Comparison of ENCODE assay signal across 8 cellular contexts in genomic region chr6:145929037-145929633, GRCh38. TPM values are rescaled to one million over a fixed set of nuclear protein-coding genes. Genes with fewer than 3 reads are reported as not detected.
A peak's percentile ranks its signal among the peaks of the same experiment; 100 is the strongest.
DNase-seq lines count a peak whose midpoint lies in the region; ATAC-seq and TF ChIP-seq lines count a peak whose summit lies in the region.

No MANE protein-coding gene starts in this region.

- no TSS peak for BruUV-seq in IMR-90 (replicated peaks; lab: Mats Ljungman, UMichigan)

- in situ Hi-C loops in IMR-90 (cut with MboI; ENCODE audit: low sequenced_read_pairs), result no loop called here

- no peak overlapping the region for H4K91ac ChIP-seq in IMR-90 (ENCODE audit: insufficient read depth, low read depth, low read length)

- H2BK15ac ChIP-seq in IMR-90 (ENCODE audit: low read depth, low read length), result no peak overlapping the region

- H2AK5ac ChIP-seq in IMR-90 (ENCODE audit: low read depth, low read length), result no peak overlapping the region

- no peak overlapping the region for H4K8ac ChIP-seq in IMR-90 (ENCODE audit: low read depth in 2 of 2, low read length in 2 of 2)

- H3K9ac ChIP-seq in IMR-90 (ENCODE audit: low read depth, low read length), result no peak overlapping the region
- H3K9ac ChIP-seq in SK-N-MC (ENCODE audit: insufficient read length), result no peak overlapping the region

- no peak overlapping the region for H3K23ac ChIP-seq in IMR-90 (ENCODE audit: low read depth, low read length)

- H3K79me1 ChIP-seq in IMR-90 (ENCODE audit: low read depth in 1 of 2, low read length in 2 of 2), result no peaks in the 10 kb centered on the region

- WGBS in IMR-90 (ENCODE audit: extremely low coverage in 2 of 2, insufficient read length in 1 of 2), 2 experiments, result no CpG with 5 or more reads among the region's 4 CpGs

- POLR2A ChIA-PET in IMR-90 (lab: Charles Lee; ENCODE audit: unreplicated experiment), result no interaction called here

- H4K5ac ChIP-seq in IMR-90 (ENCODE audit: low read depth, low read length), result no peak overlapping the region

- no peak overlapping the region for H3K56ac ChIP-seq in IMR-90 (ENCODE audit: extremely low read depth, insufficient read depth, low read length)

- H2BK5ac ChIP-seq in IMR-90 (ENCODE audit: low read depth, low read length, poor library complexity, severe bottlenecking), result no peak overlapping the region

- no peak overlapping the region for H2BK120ac ChIP-seq in IMR-90 (ENCODE audit: low read depth, low read length)

- ATAC-seq in IMR-90 (ENCODE audit: low read depth), result peak; percentile 21; the same call in 1 of the 2 replicates
- ATAC-seq in HG03571 (IDR thresholded peaks at IDR 0.05; ENCODE audit: unreplicated experiment), result no peak
- ATAC-seq in HG03342 (IDR thresholded peaks at IDR 0.05; ENCODE audit: unreplicated experiment), result no peak

- no peaks in the 10 kb centered on the region for H3K9me1 ChIP-seq in IMR-90 (ENCODE audit: insufficient read depth, low read length)

- H3K18ac ChIP-seq in IMR-90 (ENCODE audit: low read depth, low read length), result no peak overlapping the region

- no peak overlapping the region for H3K27ac ChIP-seq in IMR-90 (ENCODE audit: insufficient read depth, low read length)
- H3K27ac ChIP-seq in SK-N-MC, result no peak overlapping the region

- CTCF ChIA-PET in IMR-90 (lab: Yijun Ruan, JAX), result interaction anchor here (0.6 to 1.7 kb wide), 9 partner anchors 17 to 1294 kb away, joined by 3 to 8 read pairs (median 4); no protein-coding TSS in a partner anchor

- TF ChIP-seq CTCF in IMR-90 (conservative IDR thresholded peaks at IDR 0.05; ENCODE audit: low read depth, low read length) (peak; percentile 64), fibroblast of the aortic adventitia (IDR thresholded peaks at IDR 0.05; ENCODE audit: insufficient read depth, low read length) (peak; percentile 55), retinal pigment epithelial cell (conservative IDR thresholded peaks at IDR 0.05; ENCODE audit: low read depth, low read length) (peak; percentile 63)

- no peak overlapping the region for H3K4ac ChIP-seq in IMR-90 (ENCODE audit: low read depth, low read length)

- H3K9me3 ChIP-seq in IMR-90 (ENCODE audit: control insufficient read depth, insufficient read depth, low read length) (no peaks in the 10 kb centered on the region), SK-N-MC (ENCODE audit: low read depth, low read length) (no peaks in the 10 kb centered on the region)

- H2AFZ ChIP-seq in IMR-90 (replicated peaks; ENCODE audit: low read length, poor library complexity), result no peak overlapping the region

- no peak overlapping the region for H3K14ac ChIP-seq in IMR-90 (replicated peaks; ENCODE audit: low read depth, low read length)

- intact Hi-C loops in IMR-90 (cut with micrococcal nuclease), result loop anchor here (1.0 to 10.0 kb wide), 3 partner anchors 616 to 856 kb away; partner anchors contain the start of gene RAB32

- H2AK9ac ChIP-seq in IMR-90 (replicated peaks; ENCODE audit: low read depth, low read length, poor library complexity), result no peak overlapping the region

- DNase-seq in EL (peak; percentile 41), IMR-90 (peak; percentile 60), SK-N-MC (ENCODE audit: low read depth, low spot score) (peak; percentile 26), fibroblast of the aortic adventitia (ENCODE audit: low read depth) (peak; percentile 78), retinal pigment epithelial cell (ENCODE audit: low read depth) (peak; percentile 4), T-helper 9 cell (no peak)

- no peak for TF ChIP-seq POLR2A in IMR-90 (IDR thresholded peaks at IDR 0.05; ENCODE audit: low read depth, low read length)

- H2BK20ac ChIP-seq in IMR-90 (ENCODE audit: low read depth, low read length), result no peak overlapping the region

- H3K4me2 ChIP-seq in IMR-90 (ENCODE audit: low read depth, low read length), result no peak overlapping the region

- H3K4me3 ChIP-seq in IMR-90 (ENCODE audit: insufficient read depth, low read depth, low read length), result no peak overlapping the region
- H3K4me3 ChIP-seq in SK-N-MC, result no peak overlapping the region
- no peak overlapping the region for H3K4me3 ChIP-seq in fibroblast of the aortic adventitia (ENCODE audit: low read depth, low read length)
- no peak overlapping the region for H3K4me3 ChIP-seq in retinal pigment epithelial cell (ENCODE audit: low read length)

- dilution Hi-C loops in IMR-90 (cut with HindIII; ENCODE audit: low sequenced_read_pairs, unreplicated experiment), result no loop called here

- peaks cover 10% of the 10 kb centered on the region for H3K36me3 ChIP-seq in IMR-90 (ENCODE audit: control insufficient read depth, insufficient read depth, low read length)
- peaks cover 29% of the 10 kb centered on the region for H3K36me3 ChIP-seq in SK-N-MC (ENCODE audit: insufficient read depth, low read length)

- H4K20me1 ChIP-seq in IMR-90 (ENCODE audit: insufficient read depth, low read length), result no peaks in the 10 kb centered on the region

- H3K27me3 ChIP-seq in IMR-90 (ENCODE audit: control insufficient read depth, insufficient read depth, low read length), result no peaks in the 10 kb centered on the region

- H3K4me1 ChIP-seq in IMR-90 (ENCODE audit: control insufficient read depth, insufficient read depth, low read length), result no peaks in the 10 kb centered on the region

- TF ChIP-seq RAD21 in IMR-90 (IDR thresholded peaks at IDR 0.05; ENCODE audit: low read length), result peak; percentile 54

TF ChIP-seq in IMR-90, 13 proteins besides CTCF, POLR2A, EP300 and RAD21:
- TF ChIP-seq CEBPB (IDR thresholded peaks at IDR 0.05; ENCODE audit: low read depth, low read length) (no peak), MAZ (IDR thresholded peaks at IDR 0.05; ENCODE audit: borderline replicate concordance, low read depth, low read length) (no peak), MAFK (IDR thresholded peaks at IDR 0.05; ENCODE audit: low read depth, low read length) (no peak), BHLHE40 (IDR thresholded peaks at IDR 0.05; ENCODE audit: low read depth, low read length) (no peak), FOS (IDR thresholded peaks at IDR 0.05; ENCODE audit: low read depth, low read length) (no peak), SMC3 (IDR thresholded peaks at IDR 0.05; ENCODE audit: low read depth, low read length) (peak; percentile 58), NFE2L2 (IDR thresholded peaks at IDR 0.05; ENCODE audit: low read depth, low read length) (no peak)

RNA-seq across cellular contexts. Expression of gene SHPRH, which starts 35.0 kb away (rescaled TPM):
- total RNA-seq in IMR-90 (2012; rRNA removed) (16.0 and 16.7 TPM in 2 replicates), fibroblast of the aortic adventitia (ENCODE audit: low replicate concordance) (23.5 and 36.3 TPM in 2 replicates)
- 2.8 and 3.8 TPM in 2 replicates for polyA plus RNA-seq in IMR-90 (2012; rRNA removed)
- 0.55 and 0.73 TPM in 2 replicates for polyA plus RNA-seq in IMR-90 (2012; cell fraction: cytosol; rRNA removed)
- 1.2 and 10.2 TPM in 2 replicates for polyA plus RNA-seq in IMR-90 (2012; cell fraction: nucleus; rRNA removed; ENCODE audit: low replicate concordance)
